13 cellular contexts compared by ENCODE assay signal in the genomic region with DNA sequence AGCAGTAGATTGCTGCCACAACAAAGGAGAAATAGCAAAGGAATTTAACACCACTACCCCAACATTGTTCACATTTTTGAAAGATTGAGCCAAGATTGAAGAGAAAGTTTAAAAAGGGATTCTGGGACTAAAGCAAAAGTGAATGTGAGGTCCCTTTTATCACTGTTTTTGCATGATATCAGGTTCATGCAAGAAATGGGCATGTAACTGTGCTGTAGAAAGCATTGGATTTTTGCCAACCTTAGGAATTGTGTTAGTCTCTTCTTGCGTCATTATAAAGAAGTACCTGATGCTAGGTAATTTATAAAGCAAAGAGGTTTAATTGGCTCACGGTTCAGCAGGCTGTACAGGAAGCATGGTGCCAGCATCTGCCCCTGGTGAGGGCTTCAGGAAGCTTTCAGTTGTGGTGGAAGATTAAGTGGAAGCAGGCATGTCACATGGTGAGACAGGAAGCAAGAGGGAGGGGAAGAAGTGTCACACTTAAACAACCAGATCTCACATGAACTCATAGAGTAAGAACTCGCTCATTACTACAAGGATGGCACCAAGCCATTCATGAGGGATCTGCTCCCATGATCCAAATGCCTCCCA. TPM values are rescaled to one million over a fixed set of nuclear protein-coding genes. Genes with fewer than 3 reads are reported as not detected.
DNase-seq lines count a peak whose midpoint lies in the region; ATAC-seq, FAIRE-seq and TF ChIP-seq lines count a peak whose summit lies in the region.
"Had no signal": no experiment of that assay in that cellular context is flagged by ENCODE, and none has a peak within 500 bp of the region (broad histone marks: within the 10 kb centered on the region; RNA-seq: fewer than 3 reads in every experiment).

No MANE protein-coding gene starts in this region.

- H3K27me3 Mint-ChIP-seq in astrocyte (ENCODE audit: low read depth, unreplicated experiment) = no peaks in the 10 kb centered on the region

- no peak overlapping the region for H2AFZ ChIP-seq in astrocyte (ENCODE audit: low read depth, low read length)

- H3K36me3 Mint-ChIP-seq in astrocyte (ENCODE audit: low read depth, unreplicated experiment) = no peaks in the 10 kb centered on the region

- no peak overlapping the region for H3K4me3 Mint-ChIP-seq in astrocyte (ENCODE audit: unreplicated experiment)

- H3K4me1 Mint-ChIP-seq in astrocyte (ENCODE audit: low read depth, unreplicated experiment) = peaks cover 20% of the 10 kb centered on the region

- no peaks in the 10 kb centered on the region for H3K9me3 ChIP-seq in astrocyte (ENCODE audit: insufficient read depth, low read depth, low read length)
- H3K9me3 ChIP-seq: tibial nerve had no signal

- H4K20me1 ChIP-seq in astrocyte (ENCODE audit: insufficient read depth, low read length) = peaks cover 17% of the 10 kb centered on the region

- H3K4me3 ChIP-seq in astrocyte (ENCODE audit: insufficient read depth, low read depth, low read length) = no peak overlapping the region
- H3K4me3 ChIP-seq: tibial nerve had no signal

- H3K9ac ChIP-seq in astrocyte (ENCODE audit: low read length) = no peak overlapping the region

- DNase-seq in DMS53 (lab: John Stamatoyannopoulos, UW) (peak; percentile 4), DMS53 treated with DMSO at 0.1 percent for 48 hours (lab: John Stamatoyannopoulos, UW; ENCODE audit: unreplicated experiment) (no peak), Kasumi-1 (lab: John Stamatoyannopoulos, UW) (peak; percentile 57 to 73), astrocyte (ENCODE audit: low read depth) (peak; percentile 22), kidney tubule cell (ENCODE audit: low spot score) (peak; percentile 50), NCI-H2081 treated with DMSO at 0.1 percent for 48 hours (lab: John Stamatoyannopoulos, UW) (no peak)
- DNase-seq in stimulated activated CD4-positive, alpha-beta T cell treated with anti-CD3 and anti-CD28 coated beads, Interleukin-12 subunit alpha, Interleukin-12 subunit beta, amount 100 ng/mL, for 4 hours = no peak
- DNase-seq: 8988T, activated T-cell treated with anti-CD3 and anti-CD28 coated beads for 4 hours, dermis blood vessel endothelial cell had no signal

- FAIRE-seq in astrocyte (lab: Jason Lieb, UNC) = no peak

- no peaks in the 10 kb centered on the region for H3K27me3 ChIP-seq in astrocyte (ENCODE audit: insufficient read depth, low read length)
- H3K27me3 ChIP-seq: tibial nerve had no signal

- no peaks in the 10 kb centered on the region for H3K4me1 ChIP-seq in astrocyte (ENCODE audit: insufficient read depth, low read length)

- H3K9me3 Mint-ChIP-seq in astrocyte (ENCODE audit: unreplicated experiment) = no peaks in the 10 kb centered on the region

- H3K79me2 ChIP-seq in astrocyte (ENCODE audit: insufficient read depth, low read length) = peaks cover 17% of the 10 kb centered on the region

- H3K36me3 ChIP-seq in astrocyte (ENCODE audit: insufficient read depth, low read length) = no peaks in the 10 kb centered on the region
- H3K36me3 ChIP-seq: tibial nerve had no signal

- TF ChIP-seq CTCF in astrocyte (IDR thresholded peaks at IDR 0.05; ENCODE audit: insufficient read depth, low read depth, low read length) = no peak

- H3K27ac ChIP-seq in astrocyte (ENCODE audit: low read depth, low read length) = no peak overlapping the region
- H3K27ac ChIP-seq: tibial nerve had no signal

- no peak overlapping the region for H3K27ac Mint-ChIP-seq in astrocyte (ENCODE audit: unreplicated experiment)

- no peak for ATAC-seq in activated CD4-positive, CD25-positive, alpha-beta regulatory T cell treated with anti-CD3 and anti-CD28 coated beads, Interleukin-2, amount 50 U/mL, for 24 hours

- no peak overlapping the region for H3K4me2 ChIP-seq in astrocyte (ENCODE audit: low read length)

RNA-seq across cellular contexts. Expression of gene GJB7, which starts 4.6 kb away (rescaled TPM):
- total RNA-seq in astrocyte = not detected in 2 replicates
- total RNA-seq: dermis blood vessel endothelial cell, G401, tibial nerve had no signal

RNA-seq across cellular contexts. Expression of gene C6orf163, which starts 10.9 kb away (rescaled TPM):
- 1.6 and 2.9 TPM in 2 replicates for total RNA-seq in astrocyte

RNA-seq across cellular contexts. Expression of gene SMIM8, which starts 11.3 kb away (rescaled TPM):
- total RNA-seq in astrocyte = 6.9 and 7.6 TPM in 2 replicates

Comparison
In these comparisons a context has a peak if more than half of its experiments do, and no peak if none do; other contexts are left out.
1. DNase-seq: peak in DMS53 (single experiment), Kasumi-1 (2 of 2), astrocyte (single experiment) and kidney tubule cell (single experiment); none in DMS53 treated with DMSO at 0.1 percent for 48 hours (single experiment), NCI-H2081 treated with DMSO at 0.1 percent for 48 hours (single experiment) and stimulated activated CD4-positive, alpha-beta T cell treated with anti-CD3 and anti-CD28 coated beads, Interleukin-12 subunit alpha, Interleukin-12 subunit beta, amount 100 ng/mL, for 4 hours (single experiment).